In the genomic region with DNA sequence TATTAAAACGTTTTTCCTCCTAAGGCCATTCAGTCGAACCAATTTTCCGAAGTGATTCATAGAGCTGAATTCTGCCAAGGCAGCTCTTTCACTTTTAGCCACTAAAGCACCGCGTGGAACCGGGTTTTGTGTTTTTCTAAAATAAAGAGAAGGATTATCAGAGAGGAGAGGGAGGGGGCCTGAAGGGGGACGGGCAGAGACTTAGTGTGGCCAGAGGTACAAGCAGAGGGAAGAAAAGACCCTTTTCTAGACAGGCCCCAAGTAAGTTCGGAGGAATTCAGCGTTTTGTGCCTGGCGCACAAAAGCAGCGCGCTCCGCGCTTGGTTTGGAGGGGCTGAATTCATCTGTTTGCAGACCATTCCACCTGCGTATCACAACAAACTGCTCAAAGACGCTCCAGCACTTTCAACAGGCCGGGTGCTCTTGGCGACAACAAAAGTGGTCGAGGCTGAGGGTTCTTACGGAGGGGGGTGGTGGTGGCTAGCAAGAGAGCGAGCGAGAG, we compare ENCODE assay signal across 12 cellular contexts. TPM values are rescaled to one million over a fixed set of nuclear protein-coding genes. Genes with fewer than 3 reads are reported as not detected.
DNase-seq lines count a peak whose midpoint lies in the region; ATAC-seq and TF ChIP-seq lines count a peak whose summit lies in the region.
"Had no signal": no experiment of that assay in that cellular context is flagged by ENCODE, and none has a peak within 500 bp of the region (broad histone marks: within the 10 kb centered on the region; RNA-seq: fewer than 3 reads in every experiment).

No MANE protein-coding gene starts in this region.

- H2AFZ ChIP-seq in H9 (ENCODE audit: low read length): no peak overlapping the region

- H3K23me2 ChIP-seq in H9 (ENCODE audit: insufficient read length, low read depth, low read length, poor library complexity, severe bottlenecking): peaks cover 16% of the 10 kb centered on the region

- H3K23ac ChIP-seq in H9 (ENCODE audit: insufficient read length, low read depth, low read length): no peak overlapping the region

- no peak overlapping the region for H4K8ac ChIP-seq in H9 (replicated peaks; ENCODE audit: insufficient read length, low read depth, low read length)

- H3T11ph ChIP-seq in H9 (ENCODE audit: low read length): no peak overlapping the region

- peaks cover 6 to 9% of the 10 kb centered on the region in 2 experiments; a peak in 4 of 5 replicates for H3K9me3 Mint-ChIP-seq in H9

- no peak overlapping the region for H3K4ac ChIP-seq in H9 (ENCODE audit: low read depth, low read length)

- in situ Hi-C loops in ACHN (cut with HindIII; ENCODE audit: low pct_ligation_motif_present, low pct_unique_long_range_greater_than_20kb, low sequenced_read_pairs): no loop called here

- H3K4me1 ChIP-seq in H9 (ENCODE audit: insufficient read depth, low read length): no peaks in the 10 kb centered on the region; the same call in 1 of the 2 replicates
- H3K4me1 ChIP-seq in endocrine pancreas (ENCODE audit: control insufficient read depth, insufficient read depth, low read length): no peaks in the 10 kb centered on the region
- peaks cover 0 to 69% of the 10 kb centered on the region in 2 donors for H3K4me1 ChIP-seq in muscle layer of duodenum (ENCODE audit: control insufficient read depth in 1 of 2, insufficient read depth in 2 of 2, low read length in 2 of 2)

- no peak overlapping the region for H2BK20ac ChIP-seq in H9 (ENCODE audit: low read depth, low read length, poor library complexity, severe bottlenecking)

- H2BK15ac ChIP-seq in H9 (ENCODE audit: low read depth, low read length): no peak overlapping the region

- no peak overlapping the region for H2BK120ac ChIP-seq in H9 (ENCODE audit: low read depth, low read length, poor library complexity, severe bottlenecking)

- no peaks in the 10 kb centered on the region for H3K79me1 ChIP-seq in H9 (ENCODE audit: insufficient read depth, low read depth, low read length, poor library complexity, severe bottlenecking)

- peaks cover 100% of the 10 kb centered on the region for H3K27me3 Mint-ChIP-seq in H9 (ENCODE audit: low read depth)

- no peaks in the 10 kb centered on the region for H4K20me1 ChIP-seq in H9 (ENCODE audit: control insufficient read depth, insufficient read depth, insufficient read length)

- H3K79me2 ChIP-seq in H9 (ENCODE audit: insufficient read depth, low read length): no peaks in the 10 kb centered on the region

- peak overlapping the region in 1 of 2 experiments; percentile 71; a peak in 3 of 5 replicates for H3K4me3 Mint-ChIP-seq in H9

- no peaks in the 10 kb centered on the region for H3K9me3 ChIP-seq in H9 (ENCODE audit: control insufficient read depth, low read depth, low read length)
- H3K9me3 ChIP-seq in endocrine pancreas (ENCODE audit: control insufficient read depth, low read length): no peaks in the 10 kb centered on the region
- H3K9me3 ChIP-seq in muscle layer of duodenum (ENCODE audit: control insufficient read depth in 1 of 2, low read length in 2 of 2): no peaks in the 10 kb centered on the region
- H3K9me3 ChIP-seq: neutrophil had no signal

- no peak overlapping the region for H2BK12ac ChIP-seq in H9 (ENCODE audit: insufficient read length, low read depth, low read length)

- peaks cover 97% of the 10 kb centered on the region for H3K27me3 ChIP-seq in H9 (ENCODE audit: insufficient read depth, low read length)
- peaks cover 32% of the 10 kb centered on the region for H3K27me3 ChIP-seq in endocrine pancreas (ENCODE audit: control insufficient read depth, insufficient read depth, low read length)
- H3K27me3 ChIP-seq in muscle layer of duodenum (ENCODE audit: low read depth, low read length): peaks cover 82% of the 10 kb centered on the region

- no peak overlapping the region for H3K27ac ChIP-seq in H9 (ENCODE audit: insufficient read length, low read depth, low read length)
- no peak overlapping the region for H3K27ac ChIP-seq in muscle layer of duodenum (ENCODE audit: low read length)
- H3K27ac ChIP-seq: neutrophil had no signal

- H3K9ac ChIP-seq in H9 (ENCODE audit: extremely low read depth, insufficient read length, low read length) (no peak overlapping the region), endocrine pancreas (ENCODE audit: control insufficient read depth, insufficient read depth, low read length) (no peak overlapping the region)

- no peak overlapping the region for H2BK5ac ChIP-seq in H9 (ENCODE audit: insufficient read length, low read length)

- no peaks in the 10 kb centered on the region; a peak in 2 of 7 replicates for H3K36me3 Mint-ChIP-seq in H9 (ENCODE audit: insufficient read depth in 1 of 3, low read depth in 3 of 3)

- no peak overlapping the region for H4K5ac ChIP-seq in H9 (ENCODE audit: insufficient read length, low read depth, low read length)

- no peak overlapping the region for H3K56ac ChIP-seq in H9 (ENCODE audit: insufficient read length, low read depth, low read length)

- ATAC-seq in HG02870 (IDR thresholded peaks at IDR 0.05; ENCODE audit: unreplicated experiment): no peak
- ATAC-seq: HCT116 had no signal

- H3K27ac Mint-ChIP-seq in H9: no peak overlapping the region

- TF ChIP-seq CTCF in H9 (conservative IDR thresholded peaks at IDR 0.05): no peak

- WGBS in H9 (ENCODE audit: extremely low coverage, insufficient read length, low lambda C conversion rate): no CpG with 5 or more reads among the region's 22 CpGs

- no peak overlapping the region for H2AK5ac ChIP-seq in H9 (ENCODE audit: insufficient read length, low read length)

- DNase-seq in ACHN (peak; percentile 5), H9 (peak; percentile 54), GF-D8 (lab: John Stamatoyannopoulos, UW) (no peak), GM19240 (ENCODE audit: insufficient read length, low spot score) (no peak)
- no peak for DNase-seq in activated CD8-positive, alpha-beta memory T cell treated with anti-CD3 and anti-CD28 coated beads, Interleukin-2, amount 50 U/mL, for 48 hours
- DNase-seq: activated CD4-positive, alpha-beta T cell treated with anti-CD3 and anti-CD28 coated beads for 48 hours; NCI-H1930 had no signal

- H3K4me2 ChIP-seq in H9 (ENCODE audit: insufficient read depth, insufficient read length, low read length): peak overlapping the region; percentile 51

- H3K4me1 Mint-ChIP-seq in H9: peaks cover 59 to 87% of the 10 kb centered on the region in 2 experiments

- H3K36me3 ChIP-seq in endocrine pancreas (ENCODE audit: control insufficient read depth, insufficient read depth, low read length) (no peaks in the 10 kb centered on the region), muscle layer of duodenum (ENCODE audit: control insufficient read depth in 1 of 2, insufficient read depth in 2 of 2, low read length in 2 of 2) (no peaks in the 10 kb centered on the region)
- H3K36me3 ChIP-seq: neutrophil had no signal

- peak overlapping the region; percentile 60 for H3K4me3 ChIP-seq in endocrine pancreas (ENCODE audit: control insufficient read depth, insufficient read depth, low read length)
- H3K4me3 ChIP-seq in muscle layer of duodenum (ENCODE audit: low read depth in 1 of 2, low read length in 2 of 2): peak overlapping the region; percentile 42 to 61

- H3K18ac ChIP-seq in H9 (ENCODE audit: insufficient read length, low read depth, low read length): no peak overlapping the region

- no peak overlapping the region for H4K91ac ChIP-seq in H9 (ENCODE audit: insufficient read length, low read depth, low read length)

- H3K14ac ChIP-seq in H9 (ENCODE audit: insufficient read depth, low read length): no peak overlapping the region

RNA-seq across cellular contexts. Expression of gene FEZF2, which starts 1.1 kb away (rescaled TPM):
- total RNA-seq in H9 (2021): 0.11 TPM in 1 of 2 replicates, not detected in the other

Comparison
In these comparisons a context has a peak if more than half of its experiments do, and no peak if none do; other contexts are left out.
1. DNase-seq: peak in ACHN (single experiment) and H9 (single experiment); none in GF-D8 (single experiment), activated CD8-positive, alpha-beta memory T cell treated with anti-CD3 and anti-CD28 coated beads, Interleukin-2, amount 50 U/mL, for 48 hours (single experiment) and GM19240 (single experiment).